Comparison of ENCODE assay signal across 24 cellular contexts in the genomic region with DNA sequence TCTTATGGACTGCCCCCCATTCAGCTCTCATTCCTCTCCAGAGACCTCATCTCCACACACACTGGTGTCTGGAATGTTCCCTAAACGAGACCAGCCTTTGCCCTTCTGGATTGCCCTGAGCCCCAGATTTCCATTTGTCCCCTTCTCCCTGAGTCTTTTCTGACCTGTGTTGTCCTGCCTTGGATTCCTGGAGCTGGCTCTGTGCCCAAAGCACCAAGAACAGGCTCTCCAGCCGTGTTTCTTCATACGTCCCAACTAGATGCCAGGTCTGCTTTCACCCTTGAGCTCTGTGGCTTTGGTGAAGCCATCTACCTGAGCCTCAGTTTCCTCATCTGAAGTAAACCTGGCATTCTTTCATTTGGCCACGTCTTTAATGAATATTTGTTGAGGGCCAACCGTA. TPM values are rescaled to one million over a fixed set of nuclear protein-coding genes. Genes with fewer than 3 reads are reported as not detected.
DNase-seq lines count a peak whose midpoint lies in the region; ATAC-seq, FAIRE-seq and TF ChIP-seq lines count a peak whose summit lies in the region.
"Had no signal": no experiment of that assay in that cellular context is flagged by ENCODE, and none has a peak within 500 bp of the region (broad histone marks: within the 10 kb centered on the region; RNA-seq: fewer than 3 reads in every experiment).

No MANE protein-coding gene starts in this region.

- no peaks in the 10 kb centered on the region; a peak in 2 of 5 replicates for H3K4me1 ChIP-seq in K562 (replicated peaks in 1 of 2; ENCODE audit: control insufficient read depth in 2 of 2, insufficient read depth in 2 of 2, low read length in 2 of 2)
- H3K4me1 ChIP-seq in esophagus muscularis mucosa = no peaks in the 10 kb centered on the region
- H3K4me1 ChIP-seq in thyroid gland = peaks cover 12 to 16% of the 10 kb centered on the region in 2 donors
- no peaks in the 10 kb centered on the region for H3K4me1 ChIP-seq in PC-9 (replicated peaks; ENCODE audit: insufficient read depth)
- H3K4me1 ChIP-seq: A549 had no signal

- in situ Hi-C loops in K562 (cut with MboI) = no loop called here

- H3K9me3 ChIP-seq in K562 (replicated peaks; ENCODE audit: control insufficient read depth, insufficient read depth, low read depth, low read length) (no peaks in the 10 kb centered on the region), esophagus muscularis mucosa (no peaks in the 10 kb centered on the region), thyroid gland (no peaks in the 10 kb centered on the region), PC-9 (ENCODE audit: insufficient read depth, low read depth) (no peaks in the 10 kb centered on the region)
- H3K9me3 ChIP-seq: A549, Caco-2 had no signal

- no peak for TF ChIP-seq RAD21 in K562 (CRISPR knock-in tag; conservative IDR thresholded peaks at IDR 0.05 in 1 of 2, IDR thresholded peaks at IDR 0.05 in 1 of 2)

- CTCF ChIA-PET in K562 (lab: Yijun Ruan, JAX; ENCODE audit: low intra/inter-chr PET ratio) (interaction anchor here (0.6 kb wide), 1 partner anchor 301 kb away, joined by 3 read pairs; no protein-coding TSS in a partner anchor), PC-9 (lab: Charles Lee) (no interaction called here)

- no peak for TF ChIP-seq CTCF in K562 (IDR thresholded peaks at IDR 0.05 in 2 of 3, conservative IDR thresholded peaks at IDR 0.05 in 1 of 3; ENCODE audit: insufficient read depth in 2 of 3, low read depth in 1 of 3, low read length in 3 of 3)
- no peak for TF ChIP-seq CTCF in esophagus muscularis mucosa (IDR thresholded peaks at IDR 0.05)
- no peak for TF ChIP-seq CTCF in thyroid gland (IDR thresholded peaks at IDR 0.05)
- TF ChIP-seq CTCF in PC-9 (conservative IDR thresholded peaks at IDR 0.05) = no peak

- H3K4me3 ChIP-seq in K562 (no peak overlapping the region), esophagus muscularis mucosa (no peak overlapping the region), thyroid gland (replicated peaks in 1 of 3) (no peak overlapping the region), PC-9 (no peak overlapping the region)
- H3K4me3 ChIP-seq: A549; BLaER1 treated with 17β-estradiol and CSF1 and Interleukin-3, amounts not matched to agents 10 nM and 100 nM; GM12878 had no signal

- H3K4me2 ChIP-seq in K562 (ENCODE audit: insufficient read depth, low read length) (no peak overlapping the region), PC-9 (no peak overlapping the region)
- H3K4me2 ChIP-seq: A549; BLaER1 treated with 17β-estradiol and CSF1 and Interleukin-3, amounts not matched to agents 10 nM and 100 nM had no signal

- H3K27ac Mint-ChIP-seq in activated naive CD8-positive, alpha-beta T cell treated with anti-CD3 and anti-CD28 coated beads, Interleukin-2, amount 10 ng/mL, durations not matched to agents 7 days and 5 days = peak overlapping the region; percentile 3
- no peak overlapping the region for H3K27ac Mint-ChIP-seq in activated naive CD8-positive, alpha-beta T cell treated with anti-CD3 and anti-CD28 coated beads, Interleukin-2, amount 50 U/mL, for 24 hours
- H3K27ac Mint-ChIP-seq: B cell; CD4-positive, alpha-beta T cell; CD8-positive, alpha-beta T cell had no signal

- TF ChIP-seq EP300 in K562 (IDR thresholded peaks at IDR 0.05; ENCODE audit: low read length) (no peak), esophagus muscularis mucosa (IDR thresholded peaks at IDR 0.05) (no peak)

- H3K4me1 Mint-ChIP-seq in activated naive CD8-positive, alpha-beta T cell treated with anti-CD3 and anti-CD28 coated beads, Interleukin-2, amount 10 ng/mL, durations not matched to agents 7 days and 5 days = peaks cover 3% of the 10 kb centered on the region
- H3K4me1 Mint-ChIP-seq in activated naive CD8-positive, alpha-beta T cell treated with anti-CD3 and anti-CD28 coated beads, Interleukin-2, amount 50 U/mL, for 24 hours = no peaks in the 10 kb centered on the region
- H3K4me1 Mint-ChIP-seq: B cell had no signal

- no peaks in the 10 kb centered on the region for H3K9me2 ChIP-seq in PC-9 (ENCODE audit: insufficient read depth)

- no peak for DNase-seq in activated naive CD8-positive, alpha-beta T cell treated with anti-CD3 and anti-CD28 coated beads, Interleukin-2, amount 10 ng/mL, durations not matched to agents 7 days and 5 days
- DNase-seq in activated naive CD8-positive, alpha-beta T cell treated with anti-CD3 and anti-CD28 coated beads, Interleukin-2, amount 50 U/mL, for 24 hours = no peak
- DNase-seq in K562 (ENCODE audit: extremely low read depth in 1 of 4, low spot score in 3 of 4) = no peak
- peak; percentile 83 for DNase-seq in esophagus muscularis mucosa (ENCODE audit: extremely low spot score)
- DNase-seq in thyroid gland = peak; percentile 64 to 72
- no peak for DNase-seq in kidney tubule cell (ENCODE audit: low spot score)
- no peak for DNase-seq in H4 (ENCODE audit: low spot score)
- no peak for DNase-seq in PC-9
- DNase-seq: AML-193; Caco-2; Calu3; CD4-positive, alpha-beta T cell; CD8-positive, alpha-beta T cell; DMS79 treated with DMSO at 0.1 percent for 48 hours; GDM1 had no signal

- intact Hi-C loops in K562 (cut with micrococcal nuclease) = no loop called here
- intact Hi-C loops in esophagus muscularis mucosa (cut with DNase I) = no loop called here
- intact Hi-C loops in thyroid gland (cut with DNase I) = no loop called here
- intact Hi-C loops in PC-9 (cut with micrococcal nuclease; ENCODE audit: unreplicated experiment) = no loop called here

- no peaks in the 10 kb centered on the region for H3K27me3 Mint-ChIP-seq in activated naive CD8-positive, alpha-beta T cell treated with anti-CD3 and anti-CD28 coated beads, Interleukin-2, amount 10 ng/mL, durations not matched to agents 7 days and 5 days
- H3K27me3 Mint-ChIP-seq in activated naive CD8-positive, alpha-beta T cell treated with anti-CD3 and anti-CD28 coated beads, Interleukin-2, amount 50 U/mL, for 24 hours = no peaks in the 10 kb centered on the region
- H3K27me3 Mint-ChIP-seq: B cell; CD4-positive, alpha-beta T cell had no signal

- H3K9me3 Mint-ChIP-seq in activated naive CD8-positive, alpha-beta T cell treated with anti-CD3 and anti-CD28 coated beads, Interleukin-2, amount 10 ng/mL, durations not matched to agents 7 days and 5 days = no peaks in the 10 kb centered on the region
- no peaks in the 10 kb centered on the region for H3K9me3 Mint-ChIP-seq in activated naive CD8-positive, alpha-beta T cell treated with anti-CD3 and anti-CD28 coated beads, Interleukin-2, amount 50 U/mL, for 24 hours
- H3K9me3 Mint-ChIP-seq: CD4-positive, alpha-beta T cell; CD8-positive, alpha-beta T cell had no signal

- H3K9me1 ChIP-seq in K562 (ENCODE audit: control insufficient read depth, insufficient read depth, low read length) = no peaks in the 10 kb centered on the region

- H3K4me3 Mint-ChIP-seq in activated naive CD8-positive, alpha-beta T cell treated with anti-CD3 and anti-CD28 coated beads, Interleukin-2, amount 10 ng/mL, durations not matched to agents 7 days and 5 days = no peak overlapping the region
- H3K4me3 Mint-ChIP-seq in activated naive CD8-positive, alpha-beta T cell treated with anti-CD3 and anti-CD28 coated beads, Interleukin-2, amount 50 U/mL, for 24 hours = no peak overlapping the region
- H3K4me3 Mint-ChIP-seq: B cell; CD4-positive, alpha-beta T cell; CD8-positive, alpha-beta T cell had no signal

- H3K27ac ChIP-seq in K562 (ENCODE audit: extremely low read depth, low read depth, low read length) (no peak overlapping the region), esophagus muscularis mucosa (replicated peaks in 1 of 4) (no peak overlapping the region), thyroid gland (peak overlapping the region; percentile 44 to 54 (median 46)), PC-9 (no peak overlapping the region)
- H3K27ac ChIP-seq: 22Rv1; A549; BLaER1 treated with 17β-estradiol and CSF1 and Interleukin-3, amounts not matched to agents 10 nM and 100 nM; C4-2B had no signal

- H3K36me3 ChIP-seq in K562 (ENCODE audit: control insufficient read depth, insufficient read depth, low read length) = peaks cover 5% of the 10 kb centered on the region; the same call in 1 of the 3 replicates
- H3K36me3 ChIP-seq in esophagus muscularis mucosa = peaks cover 9 to 98% (median 81%) of the 10 kb centered on the region in 4 donors
- H3K36me3 ChIP-seq in thyroid gland = peaks cover 10 to 17% of the 10 kb centered on the region in 2 donors
- no peaks in the 10 kb centered on the region for H3K36me3 ChIP-seq in PC-9 (ENCODE audit: low read depth)
- H3K36me3 ChIP-seq: BLaER1 treated with 17β-estradiol and CSF1 and Interleukin-3, amounts not matched to agents 10 nM and 100 nM had no signal

- H4K20me1 ChIP-seq in K562 (replicated peaks; ENCODE audit: control insufficient read depth, insufficient read depth, low read length) (no peaks in the 10 kb centered on the region), PC-9 (ENCODE audit: insufficient read depth) (no peaks in the 10 kb centered on the region)
- H4K20me1 ChIP-seq: BLaER1 treated with 17β-estradiol and CSF1 and Interleukin-3, amounts not matched to agents 10 nM and 100 nM had no signal

- H2AFZ ChIP-seq in K562 (ENCODE audit: low read depth, low read length) (no peak overlapping the region), PC-9 (no peak overlapping the region)

- WGBS in K562 (ENCODE audit: insufficient coverage, low coverage, missing lambda C conversion rate) = 73% methylated on average over 5 of the region's 5 CpGs
- 87% methylated on average over 5 of the region's 5 CpGs for WGBS in esophagus muscularis mucosa
- 63 to 74% methylated on average over 5 of the region's 5 CpGs for WGBS in thyroid gland, 2 donors

- BruUV-seq in K562 (replicated peaks; lab: Mats Ljungman, UMichigan) (no TSS peak), PC-9 (replicated peaks; lab: Mats Ljungman, UMichigan) (no TSS peak)

- peaks cover 3% of the 10 kb centered on the region for H3K36me3 Mint-ChIP-seq in activated naive CD8-positive, alpha-beta T cell treated with anti-CD3 and anti-CD28 coated beads, Interleukin-2, amount 10 ng/mL, durations not matched to agents 7 days and 5 days
- H3K36me3 Mint-ChIP-seq in activated naive CD8-positive, alpha-beta T cell treated with anti-CD3 and anti-CD28 coated beads, Interleukin-2, amount 50 U/mL, for 24 hours (ENCODE audit: low read depth) = no peaks in the 10 kb centered on the region

- TF ChIP-seq POLR2A in K562 (conservative IDR thresholded peaks at IDR 0.05) (no peak), esophagus muscularis mucosa (IDR thresholded peaks at IDR 0.05; ENCODE audit: low read depth) (no peak), thyroid gland (IDR thresholded peaks at IDR 0.05) (no peak)

- POLR2A ChIA-PET in activated naive CD8-positive, alpha-beta T cell treated with anti-CD3 and anti-CD28 coated beads, Interleukin-2, amount 10 ng/mL, durations not matched to agents 7 days and 5 days (lab: Charles Lee) = no interaction called here
- POLR2A ChIA-PET in K562 (lab: Yijun Ruan, JAX) (interaction anchor here (1.3 to 1.6 kb wide), 2 partner anchors 10 to 11 kb away, joined by 3 to 5 read pairs; no protein-coding TSS in a partner anchor), PC-9 (lab: Charles Lee; ENCODE audit: unreplicated experiment) (no interaction called here)

- no peaks in the 10 kb centered on the region for H3K27me3 ChIP-seq in K562 (ENCODE audit: control insufficient read depth in 2 of 2, insufficient read depth in 2 of 2, low read length in 2 of 2)
- no peaks in the 10 kb centered on the region for H3K27me3 ChIP-seq in esophagus muscularis mucosa
- no peaks in the 10 kb centered on the region for H3K27me3 ChIP-seq in thyroid gland
- H3K27me3 ChIP-seq in PC-9 (ENCODE audit: insufficient read depth, low read depth) = no peaks in the 10 kb centered on the region
- H3K27me3 ChIP-seq: BLaER1 treated with 17β-estradiol and CSF1 and Interleukin-3, amounts not matched to agents 10 nM and 100 nM had no signal

- no peaks in the 10 kb centered on the region for H3F3A ChIP-seq in PC-9 (ENCODE audit: insufficient read depth, low read depth)

- H3K9ac ChIP-seq in K562 (ENCODE audit: insufficient read depth in 1 of 2, low read depth in 2 of 2, low read length in 2 of 2) = no peak overlapping the region
- H3K9ac ChIP-seq: BLaER1 treated with 17β-estradiol and CSF1 and Interleukin-3, amounts not matched to agents 10 nM and 100 nM had no signal

- no peak for FAIRE-seq in K562 (lab: Jason Lieb, UNC)
- FAIRE-seq: A549, D721Med, GM12878, GM12892, GM18507 had no signal

- no peak for ATAC-seq in activated naive CD8-positive, alpha-beta T cell treated with anti-CD3 and anti-CD28 coated beads, Interleukin-2, amount 10 ng/mL, durations not matched to agents 7 days and 5 days (ENCODE audit: low read depth)
- no peak for ATAC-seq in activated naive CD8-positive, alpha-beta T cell treated with anti-CD3 and anti-CD28 coated beads, Interleukin-2, amount 50 U/mL, for 24 hours
- no peak for ATAC-seq in K562
- ATAC-seq: A549; CD8-positive, alpha-beta T cell; GM12878 had no signal

- H3K79me2 ChIP-seq in K562 (ENCODE audit: control insufficient read depth, insufficient read depth, low read length) = no peaks in the 10 kb centered on the region
- H3K79me2 ChIP-seq in PC-9 (ENCODE audit: low read depth) = no peaks in the 10 kb centered on the region

RNA-seq across cellular contexts. Expression of a gene that starts 6.3 kb away (rescaled TPM):
- total RNA-seq in activated naive CD8-positive, alpha-beta T cell treated with anti-CD3 and anti-CD28 coated beads, Interleukin-2, amount 10 ng/mL, durations not matched to agents 7 days and 5 days = 1 to 10 TPM; 5.8 to 7.8 TPM
- total RNA-seq in K562 (2011; cell fraction: chromatin; rRNA removed; ENCODE audit: low replicate concordance) = 15.0 and 22.8 TPM in 2 replicates
- total RNA-seq in K562 (2011; cell fraction: nucleolus; rRNA removed) = 5.7 and 7.5 TPM in 2 replicates
- 11.6 and 12.4 TPM in 2 replicates for total RNA-seq in K562 (2011; cell fraction: nucleoplasm; rRNA removed)
- total RNA-seq in K562 (2014; rRNA removed) = 2.5 and 2.7 TPM in 2 replicates
- total RNA-seq in K562 (2014; rRNA removed; fragmentation: Illumina TruSeq; extraction: Trizol) = 4.2 and 5.4 TPM in 2 replicates
- total RNA-seq in K562 (2015; rRNA removed; fragmentation: Illumina TruSeq; extraction: Trizol) = 3.7 and 5.1 TPM in 2 replicates
- total RNA-seq in K562 (2021) = 2.3 TPM in 2 replicates
- polyA plus RNA-seq in K562 (2011; rRNA removed) = 2.0 and 2.8 TPM in 2 replicates
- polyA plus RNA-seq in K562 (2011; cell fraction: cytosol; rRNA removed) = 0.40 and 0.75 TPM in 2 replicates
- polyA plus RNA-seq in K562 (2011; cell fraction: nucleus; rRNA removed) = 6.6 and 10.3 TPM in 2 replicates
- polyA plus RNA-seq in K562 (2012) = 2.6 and 2.7 TPM in 2 replicates
- polyA plus RNA-seq in K562 (2014; fragmentation: Illumina TruSeq; extraction: Trizol) = 2.0 and 3.2 TPM in 2 replicates
- polyA plus RNA-seq in K562 (2014; fragmentation: Nextera tagmentation; extraction: Ambion mirVana) = under 1 TPM; 0.56 to 0.70 TPM
- 2.7 and 3.9 TPM in 2 replicates for polyA plus RNA-seq in K562 (2014; rRNA removed)
- 3.2 and 6.5 TPM in 2 replicates for polyA minus RNA-seq in K562 (2011; rRNA and poly(A)+ RNA removed)
- polyA minus RNA-seq in K562 (2011; cell fraction: cytosol; rRNA and poly(A)+ RNA removed) = 2.3 and 2.6 TPM in 2 replicates
- 7.0 and 17.3 TPM in 2 replicates for polyA minus RNA-seq in K562 (2011; cell fraction: nucleus; rRNA and poly(A)+ RNA removed)
- total RNA-seq in esophagus muscularis mucosa = 10 to 100 TPM in 1 of 4 donors, 1 to 10 TPM in 3; 1.9 to 15.0 (median 4.0) TPM
- 10 to 100 TPM in 3 of 4 donors, 1 to 10 TPM in 1; 5.2 to 33.0 (median 11.0) TPM for total RNA-seq in thyroid gland
- 0.14 TPM in 1 of 2 replicates, not detected in the other for total RNA-seq in H4 (2014; rRNA removed; shearing (Covaris generic))
- 2.3 and 4.0 TPM in 2 replicates for total RNA-seq in PC-9 (2021)

Comparison
In these comparisons a context has a peak if more than half of its experiments do, and no peak if none do; other contexts are left out.
1. DNase-seq: peak in esophagus muscularis mucosa (single experiment) and thyroid gland (2 of 2); none in activated naive CD8-positive, alpha-beta T cell treated with anti-CD3 and anti-CD28 coated beads, Interleukin-2, amount 10 ng/mL, durations not matched to agents 7 days and 5 days (single experiment), activated naive CD8-positive, alpha-beta T cell treated with anti-CD3 and anti-CD28 coated beads, Interleukin-2, amount 50 U/mL, for 24 hours (single experiment), K562 (0 of 4), kidney tubule cell (single experiment), H4 (single experiment) and PC-9 (0 of 2).
2. H3K27ac ChIP-seq: peak in thyroid gland (3 of 3); none in K562 (single experiment), esophagus muscularis mucosa (0 of 4) and PC-9 (single experiment).